22 cellular contexts compared by ENCODE assay signal in genomic region chr14:43204816-43205215, GRCh38.
"Had no signal": no experiment of that assay in that cellular context is flagged by ENCODE, and none has a peak within 500 bp of the region (broad histone marks: within the 10 kb centered on the region; RNA-seq: fewer than 3 reads in every experiment).

No MANE protein-coding gene starts in this region.

- H3K9me3 ChIP-seq: esophagus muscularis mucosa, right lobe of liver, suprapubic skin, tibial nerve had no signal

- H3K4me1 ChIP-seq: esophagus muscularis mucosa, right lobe of liver, stomach, suprapubic skin, tibial nerve had no signal

- ATAC-seq: activated CD4-positive, alpha-beta T cell treated with anti-CD3 and anti-CD28 coated beads for 36 hours; activated T-cell treated with anti-CD3 and anti-CD28 coated beads, Interleukin-2, amount 50 U/mL, for 4 hours; right lobe of liver; stimulated activated memory B cell treated with anti-CD40 and anti-IgM and Interleukin-4, amounts not matched to agents 10 μg/mL and 1 μg/mL and 100 μg/mL, for 72 hours had no signal

- H3K4me3 ChIP-seq: coronary artery, esophagus muscularis mucosa, right lobe of liver, skin epidermis, stomach, suprapubic skin, tibial nerve had no signal

- FAIRE-seq: bronchial epithelial cell, urothelium cell line had no signal

- H3K27ac ChIP-seq: coronary artery, esophagus muscularis mucosa, right lobe of liver, skin epidermis, stomach, suprapubic skin, tibial nerve had no signal

- H3K36me3 ChIP-seq: esophagus muscularis mucosa, right lobe of liver, stomach, suprapubic skin, tibial nerve had no signal

- DNase-seq: activated B cell treated with CpG ODN at 0.5 μM for 24 hours; activated CD4-positive, alpha-beta T cell treated with anti-CD3 and anti-CD28 coated beads for 36 hours; activated CD4-positive, alpha-beta T cell treated with anti-CD3 and anti-CD28 coated beads, Interleukin-2, amount 50 U/mL, for 4 hours; activated CD8-positive, alpha-beta memory T cell treated with anti-CD3 and anti-CD28 coated beads for 24 hours; activated CD8-positive, alpha-beta memory T cell treated with anti-CD3 and anti-CD28 coated beads, Interleukin-2, amount 50 U/mL, for 4 hours; activated naive CD4-positive, alpha-beta T cell treated with Interleukin-2 at 50 U/mL for 16 hours; activated naive CD8-positive, alpha-beta T cell treated with anti-CD3 and anti-CD28 coated beads for 36 hours; activated T-cell treated with anti-CD3 and anti-CD28 coated beads, Interleukin-2, amount 50 U/mL, for 4 hours; amniotic stem cell; occipital lobe; right lobe of liver; stimulated activated CD4-positive, alpha-beta T cell treated with anti-CD3 and anti-CD28 coated beads, Interleukin-2, amount 100 ng/mL, for 24 hours; stomach; T-helper 9 cell had no signal
